In the genomic region with DNA sequence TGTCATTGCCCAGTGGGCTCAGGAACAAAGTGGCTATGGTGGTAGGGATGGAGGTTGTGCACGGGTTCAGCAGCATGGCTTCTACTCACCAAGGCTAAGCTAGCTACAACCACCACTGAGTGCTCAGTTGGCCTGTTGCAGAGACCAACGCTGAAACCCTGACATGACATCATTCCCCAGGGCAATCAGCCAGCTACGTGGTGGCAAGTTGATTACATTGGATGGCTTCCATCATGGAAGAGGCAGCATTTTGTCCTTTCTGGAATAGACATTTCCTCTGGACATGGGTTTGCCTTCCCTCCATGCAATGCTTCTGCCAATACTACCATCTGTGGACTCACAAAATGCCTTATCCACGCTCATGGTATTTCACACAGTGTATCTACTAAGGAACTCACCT, we compare ENCODE assay signal across 22 cellular contexts.
A peak's percentile ranks its signal among the peaks of the same experiment; 100 is the strongest.
DNase-seq lines count a peak whose midpoint lies in the region; ATAC-seq and TF ChIP-seq lines count a peak whose summit lies in the region.
"Had no signal": no experiment of that assay in that cellular context is flagged by ENCODE, and none has a peak within 500 bp of the region (broad histone marks: within the 10 kb centered on the region; RNA-seq: fewer than 3 reads in every experiment).

No MANE protein-coding gene starts in this region.

- peak; percentile 64 for DNase-seq in DMS153 (lab: John Stamatoyannopoulos, UW)
- DNase-seq in DMS153 treated with DMSO at 0.1 percent for 48 hours (lab: John Stamatoyannopoulos, UW; ENCODE audit: unreplicated experiment), result no peak
- peak; percentile 52 for DNase-seq in NCI-H774 (lab: John Stamatoyannopoulos, UW)
- DNase-seq in chondrocyte (ENCODE audit: low spot score), result no peak
- peak; percentile 43 for DNase-seq in mucosa of gallbladder (ENCODE audit: low spot score)
- DNase-seq in NCI-H2171 (lab: John Stamatoyannopoulos, UW), result no peak
- DNase-seq: activated CD4-positive, alpha-beta T cell treated with anti-CD3 and anti-CD28 coated beads for 4 hours; activated CD8-positive, alpha-beta memory T cell treated with anti-CD3 and anti-CD28 coated beads, Interleukin-2, amount 10 ng/mL, durations not matched to agents 7 days and 5 days; DND-41; heart right ventricle; Karpas-422; NCI-H1105; ovary had no signal

- H3K4me1 Mint-ChIP-seq in chondrocyte (ENCODE audit: low read depth), result peaks cover 22% of the 10 kb centered on the region
- H3K4me1 Mint-ChIP-seq: activated CD8-positive, alpha-beta memory T cell treated with anti-CD3 and anti-CD28 coated beads, Interleukin-2, amount 10 ng/mL, durations not matched to agents 7 days and 5 days had no signal

- ATAC-seq in GM21529 (IDR thresholded peaks at IDR 0.05; ENCODE audit: unreplicated experiment), result no peak
- no peak for ATAC-seq in HG02763 (IDR thresholded peaks at IDR 0.05; ENCODE audit: unreplicated experiment)
- ATAC-seq: activated CD8-positive, alpha-beta memory T cell treated with anti-CD3 and anti-CD28 coated beads, Interleukin-2, amount 10 ng/mL, durations not matched to agents 7 days and 5 days; activated naive CD4-positive, alpha-beta T cell treated with anti-CD3 and anti-CD28 coated beads, Interleukin-2, amount 50 U/mL, for 72 hours; body of pancreas; heart right ventricle; natural killer cell treated with Interleukin-12 subunit alpha and Interleukin-12 subunit beta and Interleukin-15 and Interleukin-18, amount 100 ng/mL, for 72 hours had no signal

- no peak for TF ChIP-seq CTCF in chondrocyte (IDR thresholded peaks at IDR 0.05)

- H3K4me3 Mint-ChIP-seq in chondrocyte (ENCODE audit: unreplicated experiment), result no peak overlapping the region
- H3K4me3 Mint-ChIP-seq: activated CD8-positive, alpha-beta memory T cell treated with anti-CD3 and anti-CD28 coated beads, Interleukin-2, amount 10 ng/mL, durations not matched to agents 7 days and 5 days; activated T-helper 1 cell treated with anti-CD3 and anti-CD28 coated beads, Interleukin-12 subunit alpha, Interleukin-12 subunit beta, Interleukin-2, Interleukin-4 antibody, amounts not matched to agents 30 ng/mL and 10 ng/mL and 1 ng/mL, durations not matched to agents 14 hours and 24 hours and 36 hours; dendritic cell treated with granulocyte-macrophage colony-stimulating factor and Interleukin-4, amounts not matched to agents 40 ng/mL and 50 ng/mL, for 4 days; mesothelial cell of epicardium; natural killer cell treated with Interleukin-12 subunit alpha and Interleukin-12 subunit beta and Interleukin-15 and Interleukin-18, amount 100 ng/mL, for 72 hours; type B pancreatic cell had no signal

- peak overlapping the region; percentile 35 for H3K27ac Mint-ChIP-seq in chondrocyte (ENCODE audit: unreplicated experiment)
- H3K27ac Mint-ChIP-seq: activated CD8-positive, alpha-beta memory T cell treated with anti-CD3 and anti-CD28 coated beads, Interleukin-2, amount 10 ng/mL, durations not matched to agents 7 days and 5 days; activated naive CD4-positive, alpha-beta T cell treated with anti-CD3 and anti-CD28 coated beads, Interleukin-2, amount 50 U/mL, for 72 hours; activated T-helper 1 cell treated with anti-CD3 and anti-CD28 coated beads, Interleukin-12 subunit alpha, Interleukin-12 subunit beta, Interleukin-2, Interleukin-4 antibody, amounts not matched to agents 30 ng/mL and 10 ng/mL and 1 ng/mL, durations not matched to agents 14 hours and 24 hours and 36 hours; dendritic cell treated with granulocyte-macrophage colony-stimulating factor and Interleukin-4, amounts not matched to agents 40 ng/mL and 50 ng/mL, for 4 days; mesothelial cell of epicardium; natural killer cell treated with Interleukin-12 subunit alpha and Interleukin-12 subunit beta and Interleukin-15 and Interleukin-18, amount 100 ng/mL, for 72 hours; type B pancreatic cell had no signal

- H3K27me3 Mint-ChIP-seq in chondrocyte (ENCODE audit: low read depth), result no peaks in the 10 kb centered on the region
- H3K27me3 Mint-ChIP-seq: activated CD8-positive, alpha-beta memory T cell treated with anti-CD3 and anti-CD28 coated beads, Interleukin-2, amount 10 ng/mL, durations not matched to agents 7 days and 5 days; dendritic cell treated with granulocyte-macrophage colony-stimulating factor and Interleukin-4, amounts not matched to agents 40 ng/mL and 50 ng/mL, for 4 days; natural killer cell treated with Interleukin-12 subunit alpha and Interleukin-12 subunit beta and Interleukin-15 and Interleukin-18, amount 100 ng/mL, for 72 hours had no signal

- no peaks in the 10 kb centered on the region for H3K9me3 Mint-ChIP-seq in chondrocyte (ENCODE audit: low read depth)
- H3K9me3 Mint-ChIP-seq: activated T-helper 1 cell treated with anti-CD3 and anti-CD28 coated beads, Interleukin-12 subunit alpha, Interleukin-12 subunit beta, Interleukin-2, Interleukin-4 antibody, amounts not matched to agents 30 ng/mL and 10 ng/mL and 1 ng/mL, durations not matched to agents 14 hours and 24 hours and 36 hours; dendritic cell treated with granulocyte-macrophage colony-stimulating factor and Interleukin-4, amounts not matched to agents 40 ng/mL and 50 ng/mL, for 4 days; type B pancreatic cell had no signal

- H3K36me3 Mint-ChIP-seq in chondrocyte (ENCODE audit: low read depth), result no peaks in the 10 kb centered on the region
- H3K36me3 Mint-ChIP-seq: activated CD8-positive, alpha-beta memory T cell treated with anti-CD3 and anti-CD28 coated beads, Interleukin-2, amount 10 ng/mL, durations not matched to agents 7 days and 5 days; activated naive CD4-positive, alpha-beta T cell treated with anti-CD3 and anti-CD28 coated beads, Interleukin-2, amount 50 U/mL, for 72 hours; mesothelial cell of epicardium; natural killer cell treated with Interleukin-12 subunit alpha and Interleukin-12 subunit beta and Interleukin-15 and Interleukin-18, amount 100 ng/mL, for 72 hours; type B pancreatic cell had no signal

Comparison
In these comparisons a context has a peak if more than half of its experiments do, and no peak if none do; other contexts are left out.
1. DNase-seq: peak in DMS153 (single experiment), NCI-H774 (single experiment) and mucosa of gallbladder (single experiment); none in DMS153 treated with DMSO at 0.1 percent for 48 hours (single experiment), chondrocyte (single experiment) and NCI-H2171 (single experiment).